In the genomic region with DNA sequence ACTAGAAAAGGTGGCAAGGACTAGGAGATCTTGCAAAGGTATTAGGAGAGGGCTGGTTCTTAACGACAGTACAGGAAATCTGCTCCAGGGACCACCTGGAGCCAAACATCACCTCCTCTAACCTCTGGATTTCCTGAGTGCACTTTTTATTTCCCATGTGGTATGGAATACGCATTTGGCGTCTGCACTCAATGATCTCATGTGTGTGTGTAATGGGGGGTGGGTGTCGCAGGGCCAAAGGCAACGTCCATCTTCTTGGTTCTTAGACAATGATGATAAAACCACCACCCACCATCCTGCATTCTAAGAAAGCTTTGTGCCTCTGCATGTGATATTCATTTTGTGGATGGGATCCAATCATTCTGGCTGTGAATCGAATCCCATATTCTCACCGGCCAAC, we compare ENCODE assay signal across 15 cellular contexts.
"Had no signal": no experiment of that assay in that cellular context is flagged by ENCODE, and none has a peak within 500 bp of the region (broad histone marks: within the 10 kb centered on the region; RNA-seq: fewer than 3 reads in every experiment).

No MANE protein-coding gene starts in this region.

- H3K27me3 Mint-ChIP-seq: naive B cell, type B pancreatic cell had no signal

- H3K27ac Mint-ChIP-seq: activated naive CD4-positive, alpha-beta T cell treated with anti-CD3 and anti-CD28 coated beads, Interleukin-2, amount 10 ng/mL, durations not matched to agents 7 days and 5 days; type B pancreatic cell had no signal

- H3K9me3 Mint-ChIP-seq: activated naive CD4-positive, alpha-beta T cell treated with anti-CD3 and anti-CD28 coated beads, Interleukin-2, amount 10 ng/mL, durations not matched to agents 7 days and 5 days; naive B cell had no signal

- H3K4me1 Mint-ChIP-seq: activated naive CD4-positive, alpha-beta T cell treated with anti-CD3 and anti-CD28 coated beads, Interleukin-2, amount 10 ng/mL, durations not matched to agents 7 days and 5 days had no signal

- ATAC-seq: heart left ventricle; lower lobe of right lung; stimulated activated naive CD8-positive, alpha-beta T cell treated with anti-CD3 and anti-CD28 coated beads, Interleukin-15, Interleukin-2, amounts not matched to agents 100 U/mL and 50 U/mL, for 24 hours had no signal

- H3K4me3 Mint-ChIP-seq: activated naive CD4-positive, alpha-beta T cell treated with anti-CD3 and anti-CD28 coated beads, Interleukin-2, amount 10 ng/mL, durations not matched to agents 7 days and 5 days; naive B cell; type B pancreatic cell had no signal

- H3K36me3 Mint-ChIP-seq: activated naive CD4-positive, alpha-beta T cell treated with anti-CD3 and anti-CD28 coated beads, Interleukin-2, amount 10 ng/mL, durations not matched to agents 7 days and 5 days; naive B cell; type B pancreatic cell had no signal

- DNase-seq: activated CD4-positive, alpha-beta T cell treated with anti-CD3 and anti-CD28 coated beads, Interleukin-2, amount 50 U/mL, for 48 hours; activated naive CD4-positive, alpha-beta T cell treated with anti-CD3 and anti-CD28 coated beads, Interleukin-2, amount 10 ng/mL, durations not matched to agents 7 days and 5 days; colonic mucosa; effector CD8-positive, alpha-beta T cell; heart left ventricle; lower lobe of right lung; naive B cell; nucleus accumbens; stimulated activated CD4-positive, alpha-beta T cell treated with anti-CD3 and anti-CD28 coated beads, Interleukin-15, amount 100 ng/mL, for 24 hours; stimulated activated CD4-positive, alpha-beta T cell treated with anti-CD3 and anti-CD28 coated beads, Interleukin-4, amount 100 ng/mL, for 4 hours; stimulated activated CD8-positive, alpha-beta memory T cell treated with anti-CD3 and anti-CD28 coated beads, Interleukin-4, amount 100 ng/mL, for 48 hours; stimulated activated naive CD8-positive, alpha-beta T cell treated with anti-CD3 and anti-CD28 coated beads, Interleukin-15, Interleukin-2, amounts not matched to agents 100 U/mL and 50 U/mL, for 24 hours; T-helper 1 cell; T1000 had no signal
